9 cellular contexts compared by ENCODE assay signal in the genomic region with DNA sequence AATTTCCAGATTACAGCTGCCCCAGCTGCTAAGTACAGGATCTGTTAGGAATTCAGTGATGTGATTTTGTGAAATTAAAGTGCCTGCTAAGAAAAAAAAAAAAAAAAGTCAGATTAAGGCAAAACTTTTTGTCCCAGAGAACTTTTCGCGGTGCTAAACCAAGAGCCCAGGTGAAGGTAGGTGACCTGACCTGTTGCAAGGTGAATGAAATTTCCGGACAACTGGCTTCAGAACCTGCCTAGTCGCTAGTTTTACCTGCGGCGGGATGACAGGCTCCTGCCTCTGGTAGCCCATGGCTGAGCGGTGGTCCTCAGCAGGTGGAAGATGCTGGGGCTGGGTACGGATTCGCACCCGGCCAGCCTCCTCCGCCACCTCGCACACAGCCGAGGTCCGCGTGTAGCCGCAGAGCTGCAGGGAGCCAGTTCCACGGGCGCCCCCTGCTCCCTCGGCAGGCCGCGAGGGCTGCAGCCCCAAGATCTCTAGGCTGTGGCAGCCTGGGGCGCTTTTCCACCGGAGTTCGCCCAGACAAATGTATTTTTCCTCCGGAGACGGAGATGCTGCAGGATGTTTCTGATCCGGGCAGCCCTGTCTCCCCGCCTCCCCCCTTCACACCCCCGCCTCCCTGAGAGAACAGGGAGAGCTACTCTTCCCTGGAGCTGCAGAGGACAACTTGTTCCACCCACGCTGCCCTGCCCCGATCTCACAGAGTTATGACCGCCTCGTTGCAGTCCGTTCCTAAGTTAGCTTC. TPM values are rescaled to one million over a fixed set of nuclear protein-coding genes. Genes with fewer than 3 reads are reported as not detected.
DNase-seq lines count a peak whose midpoint lies in the region; ATAC-seq and TF ChIP-seq lines count a peak whose summit lies in the region.
"Had no signal": no experiment of that assay in that cellular context is flagged by ENCODE, and none has a peak within 500 bp of the region (broad histone marks: within the 10 kb centered on the region; RNA-seq: fewer than 3 reads in every experiment).

A gene with protein sequence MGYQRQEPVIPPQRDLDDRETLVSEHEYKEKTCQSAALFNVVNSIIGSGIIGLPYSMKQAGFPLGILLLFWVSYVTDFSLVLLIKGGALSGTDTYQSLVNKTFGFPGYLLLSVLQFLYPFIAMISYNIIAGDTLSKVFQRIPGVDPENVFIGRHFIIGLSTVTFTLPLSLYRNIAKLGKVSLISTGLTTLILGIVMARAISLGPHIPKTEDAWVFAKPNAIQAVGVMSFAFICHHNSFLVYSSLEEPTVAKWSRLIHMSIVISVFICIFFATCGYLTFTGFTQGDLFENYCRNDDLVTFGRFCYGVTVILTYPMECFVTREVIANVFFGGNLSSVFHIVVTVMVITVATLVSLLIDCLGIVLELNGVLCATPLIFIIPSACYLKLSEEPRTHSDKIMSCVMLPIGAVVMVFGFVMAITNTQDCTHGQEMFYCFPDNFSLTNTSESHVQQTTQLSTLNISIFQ (minus strand): TSS at position 572 of the 748 bp plus-strand sequence. CDS start 278 bp downstream, at position 294.

- H3K27ac ChIP-seq in ascending aorta (no peak within 1 kb of the TSS), right cardiac atrium (ENCODE audit: low read length) (no peak within 1 kb of the TSS), rectal smooth muscle tissue (ENCODE audit: low read depth, low read length) (no peak within 1 kb of the TSS)

- DNase-seq in DMS153 (lab: John Stamatoyannopoulos, UW) (peak; percentile 16), ascending aorta (ENCODE audit: low spot score in 2 of 2) (no peak), right cardiac atrium (peak; percentile 23 to 61 (median 60)), superior temporal gyrus (ENCODE audit: extremely low spot score) (no peak)
- DNase-seq in stimulated activated CD4-positive, alpha-beta T cell treated with anti-CD3 and anti-CD28 coated beads, Interleukin-12 subunit alpha, Interleukin-12 subunit beta, amount 100 ng/mL, for 4 hours = no peak
- DNase-seq: NCI-H524 had no signal

- WGBS in right cardiac atrium = 11% methylated on average over 34 of the region's 34 CpGs

- peak in 1 of 3 experiments; percentile 23 for TF ChIP-seq CTCF in ascending aorta (IDR thresholded peaks at IDR 0.05)

- no peak within 1 kb of the TSS for H3K9ac ChIP-seq in rectal smooth muscle tissue (ENCODE audit: low read length)

- H3K36me3 ChIP-seq in ascending aorta = no peaks in the 10 kb centered on the region
- no peaks in the 10 kb centered on the region for H3K36me3 ChIP-seq in rectal smooth muscle tissue (ENCODE audit: control insufficient read depth, insufficient read depth, low read length)

- ATAC-seq in right cardiac atrium (peak; percentile 65 to 81), GM18870 (IDR thresholded peaks at IDR 0.05; ENCODE audit: unreplicated experiment) (no peak), HG03280 (IDR thresholded peaks at IDR 0.05; ENCODE audit: unreplicated experiment) (no peak)

- H3K4me1 ChIP-seq in ascending aorta (no peaks in the 10 kb centered on the region), right cardiac atrium (ENCODE audit: control insufficient read depth, insufficient read depth, low read length) (no peaks in the 10 kb centered on the region), rectal smooth muscle tissue (ENCODE audit: control insufficient read depth, insufficient read depth, low read length) (peaks cover 2% of the 10 kb centered on the region)

- H3K27me3 ChIP-seq in ascending aorta (no peaks in the 10 kb centered on the region), right cardiac atrium (ENCODE audit: control insufficient read depth, insufficient read depth) (no peaks in the 10 kb centered on the region), rectal smooth muscle tissue (ENCODE audit: control insufficient read depth, insufficient read depth, low read length) (no peaks in the 10 kb centered on the region)

- peak within 1 kb of the TSS; percentile 43 to 61 for H3K4me3 ChIP-seq in ascending aorta
- peak within 1 kb of the TSS; percentile 31 for H3K4me3 ChIP-seq in right cardiac atrium (ENCODE audit: low read length)
- H3K4me3 ChIP-seq in rectal smooth muscle tissue (ENCODE audit: low read length) = peak within 1 kb of the TSS; percentile 56

- no peaks in the 10 kb centered on the region for H3K9me3 ChIP-seq in ascending aorta
- no peaks in the 10 kb centered on the region for H3K9me3 ChIP-seq in right cardiac atrium (ENCODE audit: control insufficient read depth, low read length)

- intact Hi-C loops in ascending aorta (cut with DNase I) (no loop called here), right cardiac atrium (cut with DNase I) (no loop called here)

RNA-seq across cellular contexts. Expression of the gene that starts here (rescaled TPM):
- total RNA-seq in ascending aorta (not detected), right cardiac atrium (under 1 TPM in 2 of 4 donors, not detected in 2; 0.08 to 0.17 TPM)
- polyA plus RNA-seq in right cardiac atrium = 0.25 TPM

Comparison
In these comparisons a context has a peak if more than half of its experiments do, and no peak if none do; other contexts are left out.
1. Peak in DNase-seq, ATAC-seq and H3K4me3 ChIP-seq in right cardiac atrium; RNA of the gene not detected or under 1 TPM.